In the genomic region with DNA sequence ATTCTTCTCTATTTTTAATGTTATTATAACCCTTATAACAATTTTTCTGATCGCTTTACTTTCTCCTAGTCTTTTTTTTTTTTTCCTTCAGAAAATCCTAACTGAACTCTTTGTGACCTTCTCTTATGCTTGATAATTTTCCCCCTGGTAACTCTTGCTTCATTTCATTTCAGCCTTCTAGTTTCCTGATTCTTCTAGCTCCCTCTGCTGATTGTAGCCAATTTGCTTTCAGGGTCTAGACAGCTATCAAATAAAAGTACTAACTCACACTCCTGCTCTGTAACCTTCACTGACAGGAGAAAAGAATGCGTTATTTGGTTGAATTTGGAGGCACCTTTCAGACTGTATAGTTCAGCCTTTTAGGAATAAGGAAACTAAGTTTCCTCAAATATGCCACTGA, we compare ENCODE assay signal across 10 cellular contexts.
DNase-seq lines count a peak whose midpoint lies in the region; ATAC-seq and TF ChIP-seq lines count a peak whose summit lies in the region.
"Had no signal": no experiment of that assay in that cellular context is flagged by ENCODE, and none has a peak within 500 bp of the region (broad histone marks: within the 10 kb centered on the region; RNA-seq: fewer than 3 reads in every experiment).

No MANE protein-coding gene starts in this region.

- CTCF ChIA-PET in BJ (lab: Yijun Ruan, JAX), result interaction anchor here (0.5 to 1.2 kb wide), 9 partner anchors 8 to 1571 kb away, joined by 3 to 4 read pairs (median 3); no protein-coding TSS in a partner anchor
- CTCF ChIA-PET in WTC11 (lab: Charles Lee), result interaction anchor here (0.5 to 2.5 kb wide), 10 partner anchors 13 to 353 kb away, joined by 3 to 17 read pairs (median 4); no protein-coding TSS in a partner anchor

- peaks cover 47% of the 10 kb centered on the region for H3K4me1 Mint-ChIP-seq in WTC11
- H3K4me1 Mint-ChIP-seq: memory B cell had no signal

- H3K27me3 Mint-ChIP-seq in WTC11 (ENCODE audit: low read depth), result peaks cover 3% of the 10 kb centered on the region; the same call in 1 of the 2 replicates

- peaks cover 8% of the 10 kb centered on the region for H3K9me3 Mint-ChIP-seq in WTC11
- H3K9me3 Mint-ChIP-seq: memory B cell had no signal

- peak; percentile 58 for TF ChIP-seq CTCF in BJ (IDR thresholded peaks at IDR 0.05; ENCODE audit: insufficient read depth, low read depth, low read length)
- TF ChIP-seq CTCF in LNCaP clone FGC (IDR thresholded peaks at IDR 0.05; ENCODE audit: control insufficient read depth, extremely low read depth, insufficient read depth), result peak; percentile 44
- TF ChIP-seq CTCF in WTC11 (IDR thresholded peaks at IDR 0.05), result no peak

- no peaks in the 10 kb centered on the region for H3K36me3 ChIP-seq in BJ (ENCODE audit: control insufficient read depth, insufficient read depth, low read length)
- H3K36me3 ChIP-seq: Peyer's patch had no signal

- H3K36me3 Mint-ChIP-seq in WTC11, result no peaks in the 10 kb centered on the region
- H3K36me3 Mint-ChIP-seq: memory B cell had no signal

- ATAC-seq in WTC11 (peak; percentile 56), GM21737 (IDR thresholded peaks at IDR 0.05; ENCODE audit: unreplicated experiment) (no peak), GM21526 (IDR thresholded peaks at IDR 0.05; ENCODE audit: low FRiP score, unreplicated experiment) (no peak), GM19452 (IDR thresholded peaks at IDR 0.05; ENCODE audit: unreplicated experiment) (no peak)

- H3K4me3 ChIP-seq in BJ (ENCODE audit: low read depth, low read length), result no peak overlapping the region
- H3K4me3 ChIP-seq in LNCaP clone FGC (ENCODE audit: low read depth, low read length), result no peak overlapping the region
- H3K4me3 ChIP-seq: Peyer's patch had no signal

- no peak overlapping the region for H3K4me3 Mint-ChIP-seq in WTC11
- H3K4me3 Mint-ChIP-seq: memory B cell had no signal

- no peaks in the 10 kb centered on the region; the same call in 1 of the 2 replicates for H3K27me3 ChIP-seq in BJ (ENCODE audit: control insufficient read depth, insufficient read depth, low read length)
- H3K27me3 ChIP-seq: Peyer's patch had no signal

- no peak for DNase-seq in BJ (ENCODE audit: low read depth)
- no peak for DNase-seq in LNCaP clone FGC (ENCODE audit: low read depth)
- no peak for DNase-seq in WTC11 (ENCODE audit: low spot score)
- peak; percentile 6 for DNase-seq in kidney tubule cell (ENCODE audit: low spot score)
- DNase-seq in NCI-H128 (lab: John Stamatoyannopoulos, UW; ENCODE audit: unreplicated experiment), result no peak
- DNase-seq: Peyer's patch had no signal

- POLR2A ChIA-PET in BJ (lab: Charles Lee) (interaction anchor here (0.7 kb wide), 1 partner anchor 72 kb away, joined by 8 read pairs; no protein-coding TSS in a partner anchor), WTC11 (lab: Charles Lee) (interaction anchor here (0.7 kb wide), 2 partner anchors 46 to 1425 kb away, joined by 3 to 4 read pairs; no protein-coding TSS in a partner anchor)

- no peak overlapping the region for H3K27ac Mint-ChIP-seq in WTC11
- H3K27ac Mint-ChIP-seq: memory B cell had no signal

TF ChIP-seq in WTC11, 78 proteins besides CTCF, POLR2A, EP300 and RAD21 (continues in another document):
- TF ChIP-seq, protein P1, sequence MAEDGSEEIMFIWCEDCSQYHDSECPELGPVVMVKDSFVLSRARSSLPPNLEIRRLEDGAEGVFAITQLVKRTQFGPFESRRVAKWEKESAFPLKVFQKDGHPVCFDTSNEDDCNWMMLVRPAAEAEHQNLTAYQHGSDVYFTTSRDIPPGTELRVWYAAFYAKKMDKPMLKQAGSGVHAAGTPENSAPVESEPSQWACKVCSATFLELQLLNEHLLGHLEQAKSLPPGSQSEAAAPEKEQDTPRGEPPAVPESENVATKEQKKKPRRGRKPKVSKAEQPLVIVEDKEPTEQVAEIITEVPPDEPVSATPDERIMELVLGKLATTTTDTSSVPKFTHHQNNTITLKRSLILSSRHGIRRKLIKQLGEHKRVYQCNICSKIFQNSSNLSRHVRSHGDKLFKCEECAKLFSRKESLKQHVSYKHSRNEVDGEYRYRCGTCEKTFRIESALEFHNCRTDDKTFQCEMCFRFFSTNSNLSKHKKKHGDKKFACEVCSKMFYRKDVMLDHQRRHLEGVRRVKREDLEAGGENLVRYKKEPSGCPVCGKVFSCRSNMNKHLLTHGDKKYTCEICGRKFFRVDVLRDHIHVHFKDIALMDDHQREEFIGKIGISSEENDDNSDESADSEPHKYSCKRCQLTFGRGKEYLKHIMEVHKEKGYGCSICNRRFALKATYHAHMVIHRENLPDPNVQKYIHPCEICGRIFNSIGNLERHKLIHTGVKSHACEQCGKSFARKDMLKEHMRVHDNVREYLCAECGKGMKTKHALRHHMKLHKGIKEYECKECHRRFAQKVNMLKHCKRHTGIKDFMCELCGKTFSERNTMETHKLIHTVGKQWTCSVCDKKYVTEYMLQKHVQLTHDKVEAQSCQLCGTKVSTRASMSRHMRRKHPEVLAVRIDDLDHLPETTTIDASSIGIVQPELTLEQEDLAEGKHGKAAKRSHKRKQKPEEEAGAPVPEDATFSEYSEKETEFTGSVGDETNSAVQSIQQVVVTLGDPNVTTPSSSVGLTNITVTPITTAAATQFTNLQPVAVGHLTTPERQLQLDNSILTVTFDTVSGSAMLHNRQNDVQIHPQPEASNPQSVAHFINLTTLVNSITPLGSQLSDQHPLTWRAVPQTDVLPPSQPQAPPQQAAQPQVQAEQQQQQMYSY (CRISPR knock-in tag; IDR thresholded peaks at IDR 0.05), result no peak
- TF ChIP-seq, protein P2, sequence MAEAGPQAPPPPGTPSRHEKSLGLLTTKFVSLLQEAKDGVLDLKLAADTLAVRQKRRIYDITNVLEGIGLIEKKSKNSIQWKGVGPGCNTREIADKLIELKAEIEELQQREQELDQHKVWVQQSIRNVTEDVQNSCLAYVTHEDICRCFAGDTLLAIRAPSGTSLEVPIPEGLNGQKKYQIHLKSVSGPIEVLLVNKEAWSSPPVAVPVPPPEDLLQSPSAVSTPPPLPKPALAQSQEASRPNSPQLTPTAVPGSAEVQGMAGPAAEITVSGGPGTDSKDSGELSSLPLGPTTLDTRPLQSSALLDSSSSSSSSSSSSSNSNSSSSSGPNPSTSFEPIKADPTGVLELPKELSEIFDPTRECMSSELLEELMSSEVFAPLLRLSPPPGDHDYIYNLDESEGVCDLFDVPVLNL (CRISPR knock-in tag; IDR thresholded peaks at IDR 0.05; ENCODE audit: borderline replicate concordance, low read depth), result no peak
- TF ChIP-seq, protein P3, sequence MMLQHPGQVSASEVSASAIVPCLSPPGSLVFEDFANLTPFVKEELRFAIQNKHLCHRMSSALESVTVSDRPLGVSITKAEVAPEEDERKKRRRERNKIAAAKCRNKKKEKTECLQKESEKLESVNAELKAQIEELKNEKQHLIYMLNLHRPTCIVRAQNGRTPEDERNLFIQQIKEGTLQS (CRISPR knock-in tag; conservative IDR thresholded peaks at IDR 0.05), result no peak
- TF ChIP-seq EMX1 (CRISPR knock-in tag; IDR thresholded peaks at IDR 0.05) (no peak), ZNF219 (CRISPR knock-in tag; IDR thresholded peaks at IDR 0.05; ENCODE audit: borderline replicate concordance) (no peak), RORB (CRISPR knock-in tag; IDR thresholded peaks at IDR 0.05) (no peak), KAT7 (CRISPR knock-in tag; IDR thresholded peaks at IDR 0.05; ENCODE audit: borderline replicate concordance) (no peak), NFATC4 (CRISPR knock-in tag; IDR thresholded peaks at IDR 0.05) (no peak), OVOL2 (CRISPR knock-in tag; IDR thresholded peaks at IDR 0.05; ENCODE audit: borderline replicate concordance) (no peak), RELA (CRISPR knock-in tag; IDR thresholded peaks at IDR 0.05; ENCODE audit: borderline replicate concordance) (no peak)
- TF ChIP-seq, protein P4, sequence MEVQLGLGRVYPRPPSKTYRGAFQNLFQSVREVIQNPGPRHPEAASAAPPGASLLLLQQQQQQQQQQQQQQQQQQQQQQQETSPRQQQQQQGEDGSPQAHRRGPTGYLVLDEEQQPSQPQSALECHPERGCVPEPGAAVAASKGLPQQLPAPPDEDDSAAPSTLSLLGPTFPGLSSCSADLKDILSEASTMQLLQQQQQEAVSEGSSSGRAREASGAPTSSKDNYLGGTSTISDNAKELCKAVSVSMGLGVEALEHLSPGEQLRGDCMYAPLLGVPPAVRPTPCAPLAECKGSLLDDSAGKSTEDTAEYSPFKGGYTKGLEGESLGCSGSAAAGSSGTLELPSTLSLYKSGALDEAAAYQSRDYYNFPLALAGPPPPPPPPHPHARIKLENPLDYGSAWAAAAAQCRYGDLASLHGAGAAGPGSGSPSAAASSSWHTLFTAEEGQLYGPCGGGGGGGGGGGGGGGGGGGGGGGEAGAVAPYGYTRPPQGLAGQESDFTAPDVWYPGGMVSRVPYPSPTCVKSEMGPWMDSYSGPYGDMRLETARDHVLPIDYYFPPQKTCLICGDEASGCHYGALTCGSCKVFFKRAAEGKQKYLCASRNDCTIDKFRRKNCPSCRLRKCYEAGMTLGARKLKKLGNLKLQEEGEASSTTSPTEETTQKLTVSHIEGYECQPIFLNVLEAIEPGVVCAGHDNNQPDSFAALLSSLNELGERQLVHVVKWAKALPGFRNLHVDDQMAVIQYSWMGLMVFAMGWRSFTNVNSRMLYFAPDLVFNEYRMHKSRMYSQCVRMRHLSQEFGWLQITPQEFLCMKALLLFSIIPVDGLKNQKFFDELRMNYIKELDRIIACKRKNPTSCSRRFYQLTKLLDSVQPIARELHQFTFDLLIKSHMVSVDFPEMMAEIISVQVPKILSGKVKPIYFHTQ (CRISPR knock-in tag; IDR thresholded peaks at IDR 0.05), result no peak
